12 cellular contexts compared by ENCODE assay signal in the genomic region with DNA sequence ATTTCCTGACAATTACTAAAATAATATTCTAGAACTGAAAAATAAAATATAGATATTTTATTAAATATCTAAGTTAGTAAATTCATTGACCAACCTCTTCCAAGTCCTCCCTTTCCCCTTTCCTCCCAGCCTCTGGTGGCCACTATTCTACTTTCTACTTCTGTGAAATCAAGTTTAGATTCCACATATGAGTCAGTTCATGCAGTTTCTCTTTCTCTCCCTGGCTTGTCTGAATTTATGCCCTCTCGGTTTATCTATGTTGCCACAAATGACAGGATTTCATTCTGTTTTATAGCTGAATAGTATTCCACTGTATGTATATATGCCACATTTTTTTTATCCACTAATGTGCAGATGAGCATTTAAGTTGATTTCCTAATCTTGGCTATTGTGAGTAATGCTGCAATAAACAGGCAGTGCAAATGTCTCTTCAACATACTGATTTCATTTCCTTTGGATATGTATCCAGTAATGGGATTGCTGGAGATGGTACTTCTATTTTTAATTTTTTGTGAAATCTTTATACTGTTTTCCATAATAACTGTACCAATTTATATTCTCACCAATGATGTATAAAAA. TPM values are rescaled to one million over a fixed set of nuclear protein-coding genes. Genes with fewer than 3 reads are reported as not detected.
DNase-seq lines count a peak whose midpoint lies in the region; ATAC-seq and TF ChIP-seq lines count a peak whose summit lies in the region.
"Had no signal": no experiment of that assay in that cellular context is flagged by ENCODE, and none has a peak within 500 bp of the region (broad histone marks: within the 10 kb centered on the region; RNA-seq: fewer than 3 reads in every experiment).

No MANE protein-coding gene starts in this region.

- H3K4me1 ChIP-seq in breast epithelium, result no peaks in the 10 kb centered on the region

- H3K36me3 ChIP-seq in breast epithelium, result no peaks in the 10 kb centered on the region
- H3K36me3 ChIP-seq: adrenal gland had no signal

- DNase-seq in MCF 10A (ENCODE audit: unreplicated experiment), result peak; percentile 6
- no peak for DNase-seq in breast epithelium (ENCODE audit: low spot score in 2 of 2)
- DNase-seq in M059J (ENCODE audit: low read depth), result peak; percentile 22
- DNase-seq in DMS 273 treated with DMSO at 0.1 percent for 48 hours (lab: John Stamatoyannopoulos, UW), result no peak
- no peak for DNase-seq in mesothelial cell of epicardium (ENCODE audit: low spot score in 2 of 2, unreplicated experiment in 2 of 2)
- DNase-seq in NCI-H2107 treated with DMSO at 0.1 percent for 48 hours (lab: John Stamatoyannopoulos, UW; ENCODE audit: unreplicated experiment), result no peak
- no peak for DNase-seq in SW 1271 (lab: John Stamatoyannopoulos, UW)
- DNase-seq: NCI-H1048, T-helper 17 cell had no signal

- no peaks in the 10 kb centered on the region for H3K9me3 ChIP-seq in breast epithelium
- H3K9me3 ChIP-seq: adrenal gland had no signal

- H3K4me3 ChIP-seq in breast epithelium, result no peak overlapping the region
- H3K4me3 ChIP-seq: adrenal gland had no signal

- BruUV-seq in MCF 10A (replicated peaks; lab: Mats Ljungman, UMichigan), result no TSS peak

- H3K4me3 Mint-ChIP-seq in MCF 10A (ENCODE audit: unreplicated experiment) (no peak overlapping the region), mesothelial cell of epicardium (no peak overlapping the region)
- H3K4me3 Mint-ChIP-seq: neural crest cell, T-helper 17 cell had no signal

- no peaks in the 10 kb centered on the region for H3K27me3 Mint-ChIP-seq in MCF 10A (ENCODE audit: insufficient read depth, unreplicated experiment)
- H3K27me3 Mint-ChIP-seq in mesothelial cell of epicardium (ENCODE audit: low read depth), result no peaks in the 10 kb centered on the region

- POLR2A ChIA-PET in MCF 10A (lab: Yijun Ruan, JAX), result no interaction called here

- TF ChIP-seq CTCF in MCF 10A (IDR thresholded peaks at IDR 0.05; ENCODE audit: unreplicated experiment) (no peak), breast epithelium (IDR thresholded peaks at IDR 0.05) (no peak), mesothelial cell of epicardium (IDR thresholded peaks at IDR 0.05; ENCODE audit: unreplicated experiment) (no peak)

- H3K27me3 ChIP-seq in breast epithelium, result no peaks in the 10 kb centered on the region
- H3K27me3 ChIP-seq: adrenal gland had no signal

- TF ChIP-seq POLR2A in breast epithelium (IDR thresholded peaks at IDR 0.05), result no peak

- peak; percentile 90 for ATAC-seq in HG02759 (IDR thresholded peaks at IDR 0.05; ENCODE audit: unreplicated experiment)
- ATAC-seq: T-helper 17 cell had no signal

- intact Hi-C loops in MCF 10A (cut with micrococcal nuclease), result loop anchor here (5.0 kb wide), 1 partner anchor 387 kb away; no protein-coding TSS in a partner anchor
- intact Hi-C loops in breast epithelium (cut with DNase I; ENCODE audit: low total_unique reads), result no loop called here

- no peak overlapping the region for H3K27ac ChIP-seq in breast epithelium
- H3K27ac ChIP-seq: adrenal gland had no signal

- CTCF ChIA-PET in MCF 10A (lab: Yijun Ruan, JAX), result interaction anchor here (0.6 kb wide), 1 partner anchor 330 kb away, joined by 3 read pairs; no protein-coding TSS in a partner anchor

- H3K4me1 Mint-ChIP-seq in MCF 10A (ENCODE audit: insufficient read depth, unreplicated experiment) (peaks cover 9% of the 10 kb centered on the region), mesothelial cell of epicardium (no peaks in the 10 kb centered on the region)
- H3K4me1 Mint-ChIP-seq: neural crest cell had no signal

- no peak overlapping the region for H3K27ac Mint-ChIP-seq in MCF 10A (ENCODE audit: low read depth, unreplicated experiment)
- H3K27ac Mint-ChIP-seq in mesothelial cell of epicardium, result no peak overlapping the region
- H3K27ac Mint-ChIP-seq: T-helper 17 cell had no signal

- no peaks in the 10 kb centered on the region for H3K36me3 Mint-ChIP-seq in MCF 10A (ENCODE audit: insufficient read depth, unreplicated experiment)
- no peaks in the 10 kb centered on the region for H3K36me3 Mint-ChIP-seq in mesothelial cell of epicardium

- H3K9me3 Mint-ChIP-seq in MCF 10A (ENCODE audit: unreplicated experiment) (no peaks in the 10 kb centered on the region), mesothelial cell of epicardium (peaks cover 24% of the 10 kb centered on the region)

RNA-seq across cellular contexts. Expression of gene WDR36, which starts 52.3 kb away (rescaled TPM):
- total RNA-seq in MCF 10A (2022) (43.8 and 52.3 TPM in 2 replicates), breast epithelium (10 to 100 TPM; 27.2 to 41.4 (median 37.2) TPM), mesothelial cell of epicardium (37.6 to 40.1 TPM (median 39.7 TPM) in 3 replicates)
- 25.3 and 39.0 TPM in 2 replicates for total RNA-seq in M059J (2014; rRNA removed; shearing (Covaris generic))

Comparison
In these comparisons a context has a peak if more than half of its experiments do, and no peak if none do; other contexts are left out.
1. DNase-seq: peak in MCF 10A (single experiment) and M059J (single experiment); none in breast epithelium (0 of 2), DMS 273 treated with DMSO at 0.1 percent for 48 hours (single experiment), mesothelial cell of epicardium (0 of 2), NCI-H2107 treated with DMSO at 0.1 percent for 48 hours (single experiment) and SW 1271 (0 of 2).